Comparison of ENCODE assay signal across 20 cellular contexts in the genomic region with DNA sequence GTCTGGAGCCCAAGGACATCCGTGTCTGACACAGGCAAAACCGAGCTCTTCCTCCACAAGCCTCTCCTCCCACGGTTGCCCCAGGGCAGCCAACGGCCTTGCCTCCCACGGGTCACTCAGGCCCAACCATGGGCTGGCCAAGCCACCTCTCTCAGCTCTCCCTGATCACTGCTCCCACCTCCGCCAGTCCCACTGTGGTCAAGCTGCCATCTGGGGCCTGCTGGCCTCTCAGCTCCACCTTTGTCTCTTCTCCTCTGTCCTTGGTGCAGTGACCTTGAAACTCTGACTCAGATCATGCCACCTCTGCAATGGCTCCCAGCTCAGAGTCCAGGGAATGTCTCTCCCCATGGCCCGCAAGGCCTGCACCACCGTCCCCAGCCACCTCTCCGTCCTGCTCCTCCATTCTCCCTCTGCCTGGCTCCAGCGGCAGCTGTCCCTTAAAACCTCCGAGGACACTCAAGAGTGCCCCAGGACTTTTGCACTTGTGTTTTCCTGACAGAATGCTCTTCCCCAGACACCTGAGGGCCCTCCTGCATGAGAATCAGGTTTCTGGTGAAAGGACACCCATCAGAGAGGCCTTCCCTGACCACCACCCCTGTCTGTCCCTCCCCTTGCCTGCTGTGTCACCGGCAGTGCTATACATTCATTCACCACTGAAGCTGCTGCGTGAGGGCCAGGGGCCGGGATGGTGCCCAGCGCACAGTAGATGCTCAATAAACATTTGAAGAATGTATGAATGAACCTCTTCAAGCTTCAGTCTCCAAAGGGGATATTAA. TPM values are rescaled to one million over a fixed set of nuclear protein-coding genes. Genes with fewer than 3 reads are reported as not detected.
DNase-seq lines count a peak whose midpoint lies in the region; ATAC-seq, FAIRE-seq and TF ChIP-seq lines count a peak whose summit lies in the region.
"Had no signal": no experiment of that assay in that cellular context is flagged by ENCODE, and none has a peak within 500 bp of the region (broad histone marks: within the 10 kb centered on the region; RNA-seq: fewer than 3 reads in every experiment).

No MANE protein-coding gene starts in this region.

- H2BK5ac ChIP-seq in H1 (ENCODE audit: low read depth, low read length): no peak overlapping the region

- H3K79me1 ChIP-seq in H1 (ENCODE audit: low read depth, low read length): peaks cover 7% of the 10 kb centered on the region

- H2BK15ac ChIP-seq in H1 (ENCODE audit: low read length): no peak overlapping the region

- H4K8ac ChIP-seq in H1 (ENCODE audit: extremely low read depth, insufficient read depth, low read length): 0 out of 2 replicates have a peak overlapping the region, but pooled peaks have one; percentile 35

- H3K56ac ChIP-seq in H1 (replicated peaks; ENCODE audit: insufficient read length, low read depth, low read length): no peak overlapping the region

- H3K9me3 Mint-ChIP-seq in nephron progenitor cell: no peaks in the 10 kb centered on the region

- no peak for FAIRE-seq in H1 (lab: Jason Lieb, UNC)
- FAIRE-seq: D721Med, GM12892, GM18507 had no signal

- H3K4ac ChIP-seq in H1 (replicated peaks; ENCODE audit: insufficient read length, low read depth, low read length): no peak overlapping the region

- H3K4me3 ChIP-seq in HEK293 (ENCODE audit: low read depth, low read length): no peak overlapping the region
- no peak overlapping the region for H3K4me3 ChIP-seq in NB4 (ENCODE audit: low read depth, low read length)
- H3K4me3 ChIP-seq in H1 (ENCODE audit: extremely low read depth in 1 of 4, insufficient read depth in 2 of 4, low read depth in 3 of 4, low read length in 4 of 4): no peak overlapping the region

- H3K27ac ChIP-seq in HEK293 (ENCODE audit: extremely low read depth, low read depth, low read length) (no peak overlapping the region), H1 (ENCODE audit: low read depth, low read length) (no peak overlapping the region)

- no peak overlapping the region for H3K4me2 ChIP-seq in H1 (ENCODE audit: insufficient read depth in 1 of 2, low read depth in 2 of 2, low read length in 2 of 2)

- DNase-seq in NB4 (ENCODE audit: low read depth) (peak; percentile 44), H1 (ENCODE audit: low read depth in 1 of 2, low spot score in 2 of 2) (no peak), nephron progenitor cell (no peak)
- no peak for DNase-seq in activated CD4-positive, alpha-beta T cell treated with anti-CD3 and anti-CD28 coated beads for 1 hour
- DNase-seq: ACHN, DMS79, H7, MM.1S, NCI-H1092 treated with DMSO at 0.1 percent for 48 hours, NCI-H146, NCI-H2081, NCI-H446 treated with DMSO at 0.1 percent for 48 hours had no signal

- H3K27me3 ChIP-seq in H1 (replicated peaks in 1 of 4; ENCODE audit: control insufficient read depth in 3 of 4, extremely low read depth in 1 of 4, insufficient read depth in 3 of 4, low read length in 3 of 4): no peaks in the 10 kb centered on the region

- no peak for TF ChIP-seq EP300 in H1 (IDR thresholded peaks at IDR 0.05; ENCODE audit: borderline replicate concordance in 1 of 2, low read depth in 2 of 2, low read length in 2 of 2)

- CTCF ChIA-PET in HEK293 (lab: Yijun Ruan, JAX): interaction anchor here (0.6 to 4.1 kb wide), 7 partner anchors 15 to 217 kb away, joined by 3 to 20 read pairs (median 4); no protein-coding TSS in a partner anchor
- CTCF ChIA-PET in H1 (lab: Charles Lee; ENCODE audit: partially characterized antibody): interaction anchor here (0.6 to 9.7 kb wide), 13 partner anchors 9 to 256 kb away, joined by 3 to 81 read pairs (median 4); a partner anchor contains a TSS

- TF ChIP-seq CTCF in HEK293 (tag by site-specific recombination; IDR thresholded peaks at IDR 0.05) (no peak), NB4 (IDR thresholded peaks at IDR 0.05; ENCODE audit: low read depth, low read length) (no peak), H1 (IDR thresholded peaks at IDR 0.05; ENCODE audit: control extremely low read depth in 1 of 3, insufficient read depth in 1 of 3, low read depth in 1 of 3, low read length in 3 of 3) (no peak), nephron progenitor cell (IDR thresholded peaks at IDR 0.05) (no peak)

- 85% methylated on average over 14 of the region's 15 CpGs; no CpG with 5 or more reads in 1 of the 2 experiments for WGBS in H1 (ENCODE audit: extremely low coverage in 1 of 2, insufficient coverage in 1 of 2, insufficient read length in 1 of 2, insufficient replicate concordance in 2 of 2, low coverage in 1 of 2, low lambda C conversion rate in 2 of 2, missing lambda C conversion rate in 1 of 2), 2 experiments

- H3K18ac ChIP-seq in H1 (ENCODE audit: extremely low read depth, low read length): no peak overlapping the region

- H3K4me1 ChIP-seq in HEK293 (ENCODE audit: control insufficient read depth, insufficient read depth, low read length) (no peaks in the 10 kb centered on the region), H1 (replicated peaks in 1 of 4; ENCODE audit: control insufficient read depth in 3 of 4, insufficient read depth in 4 of 4, low read length in 3 of 4) (peaks cover 0 to 2% (median 0%) of the 10 kb centered on the region in 4 experiments; a peak in 1 of 7 replicates)

- H4K5ac ChIP-seq in H1 (ENCODE audit: insufficient read length, low read depth, low read length): no peak overlapping the region

- H3K9ac ChIP-seq in H1 (replicated peaks in 1 of 4; ENCODE audit: extremely low read depth in 1 of 4, low read depth in 3 of 4, low read length in 3 of 4): no peak overlapping the region

- no peak overlapping the region for H2AK5ac ChIP-seq in H1 (ENCODE audit: low read depth, low read length)

- H3K27ac Mint-ChIP-seq in nephron progenitor cell: peak overlapping the region; percentile 91

- TF ChIP-seq POLR2A in NB4 (IDR thresholded peaks at IDR 0.05; ENCODE audit: extremely low read depth, insufficient read length) (no peak), H1 (IDR thresholded peaks at IDR 0.05; ENCODE audit: control extremely low read depth in 1 of 2, low read depth in 2 of 2, low read length in 2 of 2) (no peak)

- TF ChIP-seq RAD21 in H1 (IDR thresholded peaks at IDR 0.05 in 1 of 2, conservative IDR thresholded peaks at IDR 0.05 in 1 of 2; ENCODE audit: low read depth in 2 of 2, low read length in 2 of 2): no peak

- ATAC-seq in GM18870 (IDR thresholded peaks at IDR 0.05; ENCODE audit: unreplicated experiment) (no peak), HG03135 (IDR thresholded peaks at IDR 0.05; ENCODE audit: unreplicated experiment) (no peak)
- ATAC-seq: Panc1, Right ventricle myocardium inferior had no signal

- H2BK120ac ChIP-seq in H1 (replicated peaks; ENCODE audit: low read depth, low read length): no peak overlapping the region

- H3K9me3 ChIP-seq in HEK293 (ENCODE audit: control insufficient read depth, insufficient read depth, low read depth, low read length) (no peaks in the 10 kb centered on the region), H1 (ENCODE audit: insufficient read depth in 2 of 2, low read depth in 1 of 2, low read length in 1 of 2) (no peaks in the 10 kb centered on the region)

- POLR2A ChIA-PET in HEK293 (lab: Yijun Ruan, JAX) (interaction anchor here (1.6 kb wide), 1 partner anchor 20 kb away, joined by 4 read pairs; a partner anchor contains a TSS), H1 (lab: Charles Lee; ENCODE audit: partially characterized antibody) (interaction anchor here (1.3 to 1.4 kb wide), 2 partner anchors 67 to 76 kb away, joined by 4 to 7 read pairs; a partner anchor contains a TSS)

- no peak overlapping the region for H2BK20ac ChIP-seq in H1 (ENCODE audit: low read length)

- peaks cover under 1% of the 10 kb centered on the region for H3K36me3 Mint-ChIP-seq in nephron progenitor cell (ENCODE audit: low read depth)

- no peak overlapping the region for H3K23ac ChIP-seq in H1 (ENCODE audit: insufficient read length)

- no peak overlapping the region for H2BK12ac ChIP-seq in H1 (ENCODE audit: low read depth, low read length)

- peaks cover 2% of the 10 kb centered on the region in 2 experiments for H4K20me1 ChIP-seq in H1 (replicated peaks in 1 of 2; ENCODE audit: control insufficient read depth in 1 of 2, insufficient read depth in 2 of 2, low read length in 2 of 2)

- H2AFZ ChIP-seq in H1 (ENCODE audit: low read length): no peak overlapping the region

- peaks cover 33% of the 10 kb centered on the region for H3K4me1 Mint-ChIP-seq in nephron progenitor cell

- no peak overlapping the region for H3K4me3 Mint-ChIP-seq in nephron progenitor cell

- peaks cover 5% of the 10 kb centered on the region for H3K27me3 Mint-ChIP-seq in nephron progenitor cell (ENCODE audit: low read depth, poor library complexity)

- H3K14ac ChIP-seq in H1 (ENCODE audit: insufficient read length): no peak overlapping the region

- H3K36me3 ChIP-seq in HEK293 (ENCODE audit: control insufficient read depth in 2 of 2, insufficient read depth in 1 of 2, low read length in 2 of 2): peaks cover 0 to 24% of the 10 kb centered on the region in 2 experiments; a peak in 2 of 3 replicates
- H3K36me3 ChIP-seq in H1 (ENCODE audit: control insufficient read depth in 2 of 4, insufficient read depth in 4 of 4, low read length in 3 of 4): no peaks in the 10 kb centered on the region; a peak in 2 of 8 replicates

- no peak overlapping the region for H4K91ac ChIP-seq in H1 (replicated peaks; ENCODE audit: insufficient read length, low read length)

- no peaks in the 10 kb centered on the region for H3K23me2 ChIP-seq in H1 (ENCODE audit: low read depth, low read length)

- H3K79me2 ChIP-seq in H1 (ENCODE audit: control insufficient read depth in 1 of 2, insufficient read depth in 2 of 2, low read length in 2 of 2): no peaks in the 10 kb centered on the region; a peak in 1 of 4 replicates

TF ChIP-seq in HEK293, 187 proteins besides CTCF, POLR2A, EP300 and RAD21 (continues in another document):
- TF ChIP-seq ZNF664 (tag by site-specific recombination; IDR thresholded peaks at IDR 0.05): peak; percentile 66
- TF ChIP-seq IKZF3 (tag by site-specific recombination; IDR thresholded peaks at IDR 0.05): no peak
- peak; percentile 62 for TF ChIP-seq ZFHX2 (tag by site-specific recombination; conservative IDR thresholded peaks at IDR 0.05)
- TF ChIP-seq ZNF623 (tag by site-specific recombination; IDR thresholded peaks at IDR 0.05): peak; percentile 58

TF ChIP-seq in H1, 55 proteins besides CTCF, POLR2A, EP300 and RAD21:
- TF ChIP-seq CREB1 (IDR thresholded peaks at IDR 0.05) (no peak), ASH2L (IDR thresholded peaks at IDR 0.05; ENCODE audit: low read length) (no peak), KDM5A (IDR thresholded peaks at IDR 0.05; ENCODE audit: low read length) (no peak)

RNA-seq across cellular contexts. Expression of a gene that starts 19.3 kb away (rescaled TPM):
- total RNA-seq in H1 (2021; fragmentation: NEBNext Ultra II Directional; extraction: Animal tissue kit (Norgen Biotek cat#: 25700)): 40.1 and 42.0 TPM in 2 replicates
- polyA plus RNA-seq in H1 (2011; rRNA removed): 118 and 128 TPM in 2 replicates
- 63.0 TPM for polyA plus RNA-seq in H1 (2011; cell fraction: cytosol; rRNA removed)
- 77.1 TPM for polyA plus RNA-seq in H1 (2011; cell fraction: nucleus; rRNA removed)
- 28.5 to 79.6 TPM (median 53.6 TPM) in 4 replicates for polyA plus RNA-seq in H1 (2012, experiment 1 of 2)
- polyA plus RNA-seq in H1 (2012, experiment 2 of 2): 79.6 TPM
- polyA plus RNA-seq in H1 (2013, experiment 1 of 2): 41.7 TPM
- 47.0 TPM for polyA plus RNA-seq in H1 (2013, experiment 2 of 2)
- polyA minus RNA-seq in H1 (2011; rRNA and poly(A)+ RNA removed): 22.2 and 23.0 TPM in 2 replicates
- polyA minus RNA-seq in H1 (2011; cell fraction: cytosol; rRNA and poly(A)+ RNA removed): 18.1 TPM
- polyA minus RNA-seq in H1 (2011; cell fraction: nucleus; rRNA and poly(A)+ RNA removed): 13.7 TPM
